Comparison of ENCODE assay signal across 1 cellular context in the genomic region with DNA sequence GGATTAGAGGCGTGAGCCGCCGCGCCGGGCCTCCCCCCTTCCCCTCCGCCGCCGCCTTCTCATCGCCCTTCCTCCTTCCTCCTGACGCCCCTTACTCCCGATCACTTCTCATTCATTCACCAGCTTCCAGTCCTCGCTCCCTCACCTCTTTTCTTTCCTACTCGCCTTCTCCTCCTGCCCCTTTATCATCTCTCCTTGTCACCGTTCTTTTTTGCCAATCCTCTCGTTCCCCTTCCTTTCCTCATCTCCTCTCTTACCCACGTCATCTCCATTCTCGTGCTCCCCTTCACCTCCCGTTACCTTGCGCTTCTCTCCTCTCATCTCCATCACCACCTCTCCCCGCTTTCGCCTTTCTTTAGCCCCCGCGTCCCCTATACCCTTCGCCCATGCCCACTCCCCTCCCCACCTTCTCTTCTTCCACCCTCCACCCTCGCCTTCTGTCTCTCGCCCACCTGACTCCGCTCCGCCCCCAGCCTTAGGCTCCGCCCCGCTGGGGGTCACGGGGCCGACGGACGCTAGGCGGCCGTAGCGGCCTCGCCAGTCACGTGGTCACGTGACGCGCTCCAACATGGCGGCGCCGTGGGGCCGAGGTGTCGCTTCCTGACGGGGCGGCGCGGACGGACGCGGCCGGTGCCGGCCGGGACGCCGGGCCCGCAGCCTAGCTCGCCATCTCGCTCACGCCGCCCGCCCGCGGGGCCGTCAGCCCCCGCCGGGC.
TF ChIP-seq lines count a peak whose summit lies in the region.

A gene (plus strand): TSS at position 544 of the 715 bp plus-strand sequence. CDS start 179 bp downstream, outside the sequence.

TF ChIP-seq in HepG2, 621 proteins besides CTCF, POLR2A, EP300 and RAD21 (continued from another document and continues in another):
- TF ChIP-seq ZNF496 (CRISPR knock-in tag; IDR thresholded peaks at IDR 0.05; ENCODE audit: insufficient replicate concordance) (no peak), CCDC6 (CRISPR knock-in tag; IDR thresholded peaks at IDR 0.05) (peak; percentile 65), TRIM24 (CRISPR knock-in tag; IDR thresholded peaks at IDR 0.05) (no peak), BHLHE40 (IDR thresholded peaks at IDR 0.05; ENCODE audit: low read length) (peak; percentile 99), SMYD3 (CRISPR knock-in tag; IDR thresholded peaks at IDR 0.05) (no peak), SATB2 (CRISPR knock-in tag; IDR thresholded peaks at IDR 0.05) (no peak), GATAD2A (CRISPR knock-in tag; IDR thresholded peaks at IDR 0.05) (peak; percentile 32; the same call in 1 of the 2 replicates), ZNF225 (CRISPR knock-in tag; IDR thresholded peaks at IDR 0.05) (no peak), NFKB2 (CRISPR knock-in tag; IDR thresholded peaks at IDR 0.05; ENCODE audit: borderline replicate concordance) (peak; percentile 64; the same call in 1 of the 2 replicates), ZNF326 (CRISPR knock-in tag; IDR thresholded peaks at IDR 0.05; ENCODE audit: borderline replicate concordance) (no peak), ZNF333 (CRISPR knock-in tag; IDR thresholded peaks at IDR 0.05; ENCODE audit: borderline replicate concordance) (no peak), ATF7-NPFF (CRISPR knock-in tag; IDR thresholded peaks at IDR 0.05; ENCODE audit: low read depth) (peak; percentile 94; the same call in 1 of the 2 replicates), IKZF4 (CRISPR knock-in tag; IDR thresholded peaks at IDR 0.05; ENCODE audit: borderline replicate concordance, low read depth, not compliant biosample characterization) (no peak), FOXA1 (IDR thresholded peaks at IDR 0.05) (peak; percentile 67; the same call in 1 of the 2 replicates), FOXA1 (CRISPR knock-in tag; IDR thresholded peaks at IDR 0.05) (peak; percentile 46; the same call in 1 of the 2 replicates), ZNF34 (CRISPR knock-in tag; IDR thresholded peaks at IDR 0.05; ENCODE audit: borderline replicate concordance) (peak; percentile 97), ZNF768 (CRISPR knock-in tag; IDR thresholded peaks at IDR 0.05) (no peak; the same call in 1 of the 2 replicates), AGO2 (optimal IDR thresholded peaks at IDR 0.05; ENCODE audit: low read depth, low read length) (no peak), SOX13 (IDR thresholded peaks at IDR 0.05) (peak; percentile 21; the same call in 1 of the 2 replicates), SOX13 (CRISPR knock-in tag; conservative IDR thresholded peaks at IDR 0.05 in 1 of 2, IDR thresholded peaks at IDR 0.05 in 1 of 2) (peak in 1 of 2 experiments; percentile 60; a peak in 1 of 4 replicates), ZSCAN25 (CRISPR knock-in tag; IDR thresholded peaks at IDR 0.05) (peak; percentile 72), ZNF660 (CRISPR knock-in tag; IDR thresholded peaks at IDR 0.05; ENCODE audit: borderline replicate concordance, low read depth) (no peak), GTF3A (CRISPR knock-in tag; conservative IDR thresholded peaks at IDR 0.05) (peak; percentile 35; the same call in 1 of the 2 replicates), PAWR (CRISPR knock-in tag; IDR thresholded peaks at IDR 0.05; ENCODE audit: borderline replicate concordance) (no peak), ZMAT3 (CRISPR knock-in tag; conservative IDR thresholded peaks at IDR 0.05) (peak; percentile 94), U2AF1 (optimal IDR thresholded peaks at IDR 0.05; ENCODE audit: low read depth, low read length) (no peak), ZNF766 (CRISPR knock-in tag; IDR thresholded peaks at IDR 0.05; ENCODE audit: borderline replicate concordance) (peak; percentile 97; the same call in 1 of the 2 replicates), SNRNP70 (IDR thresholded peaks at IDR 0.05; ENCODE audit: low read depth, low read length) (no peak), ZFP82 (CRISPR knock-in tag; IDR thresholded peaks at IDR 0.05; ENCODE audit: borderline replicate concordance) (no peak), ZNF891 (CRISPR knock-in tag; IDR thresholded peaks at IDR 0.05) (peak; percentile 8; the same call in 1 of the 2 replicates), HHEX (CRISPR knock-in tag; IDR thresholded peaks at IDR 0.05) (no peak), HIVEP1 (CRISPR knock-in tag; IDR thresholded peaks at IDR 0.05) (no peak), MAF1 (CRISPR knock-in tag; IDR thresholded peaks at IDR 0.05; ENCODE audit: borderline replicate concordance) (0 out of 2 replicates have a peak, but pooled peaks have one; percentile 18), REPIN1 (CRISPR knock-in tag; IDR thresholded peaks at IDR 0.05; ENCODE audit: borderline replicate concordance, low read depth) (peak; percentile 58; the same call in 1 of the 2 replicates)
- TF ChIP-seq, protein P1, sequence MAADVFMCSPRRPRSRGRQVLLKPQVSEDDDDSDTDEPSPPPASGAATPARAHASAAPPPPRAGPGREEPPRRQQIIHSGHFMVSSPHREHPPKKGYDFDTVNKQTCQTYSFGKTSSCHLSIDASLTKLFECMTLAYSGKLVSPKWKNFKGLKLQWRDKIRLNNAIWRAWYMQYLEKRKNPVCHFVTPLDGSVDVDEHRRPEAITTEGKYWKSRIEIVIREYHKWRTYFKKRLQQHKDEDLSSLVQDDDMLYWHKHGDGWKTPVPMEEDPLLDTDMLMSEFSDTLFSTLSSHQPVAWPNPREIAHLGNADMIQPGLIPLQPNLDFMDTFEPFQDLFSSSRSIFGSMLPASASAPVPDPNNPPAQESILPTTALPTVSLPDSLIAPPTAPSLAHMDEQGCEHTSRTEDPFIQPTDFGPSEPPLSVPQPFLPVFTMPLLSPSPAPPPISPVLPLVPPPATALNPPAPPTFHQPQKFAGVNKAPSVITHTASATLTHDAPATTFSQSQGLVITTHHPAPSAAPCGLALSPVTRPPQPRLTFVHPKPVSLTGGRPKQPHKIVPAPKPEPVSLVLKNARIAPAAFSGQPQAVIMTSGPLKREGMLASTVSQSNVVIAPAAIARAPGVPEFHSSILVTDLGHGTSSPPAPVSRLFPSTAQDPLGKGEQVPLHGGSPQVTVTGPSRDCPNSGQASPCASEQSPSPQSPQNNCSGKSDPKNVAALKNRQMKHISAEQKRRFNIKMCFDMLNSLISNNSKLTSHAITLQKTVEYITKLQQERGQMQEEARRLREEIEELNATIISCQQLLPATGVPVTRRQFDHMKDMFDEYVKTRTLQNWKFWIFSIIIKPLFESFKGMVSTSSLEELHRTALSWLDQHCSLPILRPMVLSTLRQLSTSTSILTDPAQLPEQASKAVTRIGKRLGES (CRISPR knock-in tag; IDR thresholded peaks at IDR 0.05; ENCODE audit: borderline replicate concordance): peak; percentile 82; the same call in 1 of the 2 replicates
- TF ChIP-seq, protein P2, sequence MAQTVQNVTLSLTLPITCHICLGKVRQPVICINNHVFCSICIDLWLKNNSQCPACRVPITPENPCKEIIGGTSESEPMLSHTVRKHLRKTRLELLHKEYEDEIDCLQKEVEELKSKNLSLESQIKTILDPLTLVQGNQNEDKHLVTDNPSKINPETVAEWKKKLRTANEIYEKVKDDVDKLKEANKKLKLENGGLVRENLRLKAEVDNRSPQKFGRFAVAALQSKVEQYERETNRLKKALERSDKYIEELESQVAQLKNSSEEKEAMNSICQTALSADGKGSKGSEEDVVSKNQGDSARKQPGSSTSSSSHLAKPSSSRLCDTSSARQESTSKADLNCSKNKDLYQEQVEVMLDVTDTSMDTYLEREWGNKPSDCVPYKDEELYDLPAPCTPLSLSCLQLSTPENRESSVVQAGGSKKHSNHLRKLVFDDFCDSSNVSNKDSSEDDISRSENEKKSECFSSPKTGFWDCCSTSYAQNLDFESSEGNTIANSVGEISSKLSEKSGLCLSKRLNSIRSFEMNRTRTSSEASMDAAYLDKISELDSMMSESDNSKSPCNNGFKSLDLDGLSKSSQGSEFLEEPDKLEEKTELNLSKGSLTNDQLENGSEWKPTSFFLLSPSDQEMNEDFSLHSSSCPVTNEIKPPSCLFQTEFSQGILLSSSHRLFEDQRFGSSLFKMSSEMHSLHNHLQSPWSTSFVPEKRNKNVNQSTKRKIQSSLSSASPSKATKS (CRISPR knock-in tag; IDR thresholded peaks at IDR 0.05): no peak; the same call in 1 of the 2 replicates
- TF ChIP-seq, protein P3, sequence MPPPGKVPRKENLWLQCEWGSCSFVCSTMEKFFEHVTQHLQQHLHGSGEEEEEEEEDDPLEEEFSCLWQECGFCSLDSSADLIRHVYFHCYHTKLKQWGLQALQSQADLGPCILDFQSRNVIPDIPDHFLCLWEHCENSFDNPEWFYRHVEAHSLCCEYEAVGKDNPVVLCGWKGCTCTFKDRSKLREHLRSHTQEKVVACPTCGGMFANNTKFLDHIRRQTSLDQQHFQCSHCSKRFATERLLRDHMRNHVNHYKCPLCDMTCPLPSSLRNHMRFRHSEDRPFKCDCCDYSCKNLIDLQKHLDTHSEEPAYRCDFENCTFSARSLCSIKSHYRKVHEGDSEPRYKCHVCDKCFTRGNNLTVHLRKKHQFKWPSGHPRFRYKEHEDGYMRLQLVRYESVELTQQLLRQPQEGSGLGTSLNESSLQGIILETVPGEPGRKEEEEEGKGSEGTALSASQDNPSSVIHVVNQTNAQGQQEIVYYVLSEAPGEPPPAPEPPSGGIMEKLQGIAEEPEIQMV (CRISPR knock-in tag; IDR thresholded peaks at IDR 0.05; ENCODE audit: low read depth): peak; percentile 78; the same call in 1 of the 2 replicates
- TF ChIP-seq, protein P4, sequence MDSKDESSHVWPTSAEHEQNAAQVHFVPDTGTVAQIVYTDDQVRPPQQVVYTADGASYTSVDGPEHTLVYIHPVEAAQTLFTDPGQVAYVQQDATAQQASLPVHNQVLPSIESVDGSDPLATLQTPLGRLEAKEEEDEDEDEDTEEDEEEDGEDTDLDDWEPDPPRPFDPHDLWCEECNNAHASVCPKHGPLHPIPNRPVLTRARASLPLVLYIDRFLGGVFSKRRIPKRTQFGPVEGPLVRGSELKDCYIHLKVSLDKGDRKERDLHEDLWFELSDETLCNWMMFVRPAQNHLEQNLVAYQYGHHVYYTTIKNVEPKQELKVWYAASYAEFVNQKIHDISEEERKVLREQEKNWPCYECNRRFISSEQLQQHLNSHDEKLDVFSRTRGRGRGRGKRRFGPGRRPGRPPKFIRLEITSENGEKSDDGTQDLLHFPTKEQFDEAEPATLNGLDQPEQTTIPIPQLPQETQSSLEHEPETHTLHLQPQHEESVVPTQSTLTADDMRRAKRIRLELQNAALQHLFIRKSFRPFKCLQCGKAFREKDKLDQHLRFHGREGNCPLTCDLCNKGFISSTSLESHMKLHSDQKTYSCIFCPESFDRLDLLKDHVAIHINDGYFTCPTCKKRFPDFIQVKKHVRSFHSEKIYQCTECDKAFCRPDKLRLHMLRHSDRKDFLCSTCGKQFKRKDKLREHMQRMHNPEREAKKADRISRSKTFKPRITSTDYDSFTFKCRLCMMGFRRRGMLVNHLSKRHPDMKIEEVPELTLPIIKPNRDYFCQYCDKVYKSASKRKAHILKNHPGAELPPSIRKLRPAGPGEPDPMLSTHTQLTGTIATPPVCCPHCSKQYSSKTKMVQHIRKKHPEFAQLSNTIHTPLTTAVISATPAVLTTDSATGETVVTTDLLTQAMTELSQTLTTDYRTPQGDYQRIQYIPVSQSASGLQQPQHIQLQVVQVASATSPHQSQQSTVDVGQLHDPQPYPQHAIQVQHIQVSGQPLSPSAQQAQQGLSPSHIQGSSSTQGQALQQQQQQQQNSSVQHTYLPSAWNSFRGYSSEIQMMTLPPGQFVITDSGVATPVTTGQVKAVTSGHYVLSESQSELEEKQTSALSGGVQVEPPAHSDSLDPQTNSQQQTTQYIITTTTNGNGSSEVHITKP (CRISPR knock-in tag; IDR thresholded peaks at IDR 0.05; ENCODE audit: low read depth): no peak; the same call in 1 of the 2 replicates
- TF ChIP-seq, protein P5, sequence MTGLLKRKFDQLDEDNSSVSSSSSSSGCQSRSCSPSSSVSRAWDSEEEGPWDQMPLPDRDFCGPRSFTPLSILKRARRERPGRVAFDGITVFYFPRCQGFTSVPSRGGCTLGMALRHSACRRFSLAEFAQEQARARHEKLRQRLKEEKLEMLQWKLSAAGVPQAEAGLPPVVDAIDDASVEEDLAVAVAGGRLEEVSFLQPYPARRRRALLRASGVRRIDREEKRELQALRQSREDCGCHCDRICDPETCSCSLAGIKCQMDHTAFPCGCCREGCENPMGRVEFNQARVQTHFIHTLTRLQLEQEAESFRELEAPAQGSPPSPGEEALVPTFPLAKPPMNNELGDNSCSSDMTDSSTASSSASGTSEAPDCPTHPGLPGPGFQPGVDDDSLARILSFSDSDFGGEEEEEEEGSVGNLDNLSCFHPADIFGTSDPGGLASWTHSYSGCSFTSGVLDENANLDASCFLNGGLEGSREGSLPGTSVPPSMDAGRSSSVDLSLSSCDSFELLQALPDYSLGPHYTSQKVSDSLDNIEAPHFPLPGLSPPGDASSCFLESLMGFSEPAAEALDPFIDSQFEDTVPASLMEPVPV (CRISPR knock-in tag; IDR thresholded peaks at IDR 0.05): no peak
- TF ChIP-seq, protein P6, sequence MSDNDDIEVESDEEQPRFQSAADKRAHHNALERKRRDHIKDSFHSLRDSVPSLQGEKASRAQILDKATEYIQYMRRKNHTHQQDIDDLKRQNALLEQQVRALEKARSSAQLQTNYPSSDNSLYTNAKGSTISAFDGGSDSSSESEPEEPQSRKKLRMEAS (IDR thresholded peaks at IDR 0.05): peak; percentile 96
- TF ChIP-seq, protein P7, sequence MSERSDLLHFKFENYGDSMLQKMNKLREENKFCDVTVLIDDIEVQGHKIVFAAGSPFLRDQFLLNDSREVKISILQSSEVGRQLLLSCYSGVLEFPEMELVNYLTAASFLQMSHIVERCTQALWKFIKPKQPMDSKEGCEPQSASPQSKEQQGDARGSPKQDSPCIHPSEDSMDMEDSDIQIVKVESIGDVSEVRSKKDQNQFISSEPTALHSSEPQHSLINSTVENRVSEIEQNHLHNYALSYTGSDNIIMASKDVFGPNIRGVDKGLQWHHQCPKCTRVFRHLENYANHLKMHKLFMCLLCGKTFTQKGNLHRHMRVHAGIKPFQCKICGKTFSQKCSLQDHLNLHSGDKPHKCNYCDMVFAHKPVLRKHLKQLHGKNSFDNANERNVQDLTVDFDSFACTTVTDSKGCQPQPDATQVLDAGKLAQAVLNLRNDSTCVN (CRISPR knock-in tag; IDR thresholded peaks at IDR 0.05; ENCODE audit: borderline replicate concordance): no peak
- TF ChIP-seq, protein P8, sequence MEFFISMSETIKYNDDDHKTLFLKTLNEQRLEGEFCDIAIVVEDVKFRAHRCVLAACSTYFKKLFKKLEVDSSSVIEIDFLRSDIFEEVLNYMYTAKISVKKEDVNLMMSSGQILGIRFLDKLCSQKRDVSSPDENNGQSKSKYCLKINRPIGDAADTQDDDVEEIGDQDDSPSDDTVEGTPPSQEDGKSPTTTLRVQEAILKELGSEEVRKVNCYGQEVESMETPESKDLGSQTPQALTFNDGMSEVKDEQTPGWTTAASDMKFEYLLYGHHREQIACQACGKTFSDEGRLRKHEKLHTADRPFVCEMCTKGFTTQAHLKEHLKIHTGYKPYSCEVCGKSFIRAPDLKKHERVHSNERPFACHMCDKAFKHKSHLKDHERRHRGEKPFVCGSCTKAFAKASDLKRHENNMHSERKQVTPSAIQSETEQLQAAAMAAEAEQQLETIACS (CRISPR knock-in tag; IDR thresholded peaks at IDR 0.05): no peak
- TF ChIP-seq, protein P9, sequence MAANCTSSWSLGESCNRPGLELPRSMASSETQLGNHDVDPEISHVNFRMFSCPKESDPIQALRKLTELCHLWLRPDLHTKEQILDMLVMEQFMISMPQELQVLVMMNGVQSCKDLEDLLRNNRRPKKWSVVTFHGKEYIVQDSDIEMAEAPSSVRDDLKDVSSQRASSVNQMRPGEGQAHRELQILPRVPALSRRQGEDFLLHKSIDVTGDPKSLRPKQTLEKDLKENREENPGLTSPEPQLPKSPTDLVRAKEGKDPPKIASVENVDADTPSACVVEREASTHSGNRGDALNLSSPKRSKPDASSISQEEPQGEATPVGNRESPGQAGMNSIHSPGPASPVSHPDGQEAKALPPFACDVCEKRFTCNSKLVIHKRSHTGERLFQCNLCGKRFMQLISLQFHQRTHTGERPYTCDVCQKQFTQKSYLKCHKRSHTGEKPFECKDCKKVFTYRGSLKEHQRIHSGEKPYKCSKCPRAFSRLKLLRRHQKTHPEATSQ (CRISPR knock-in tag; IDR thresholded peaks at IDR 0.05; ENCODE audit: borderline replicate concordance): no peak
